9 cellular contexts compared by ENCODE assay signal in genomic region chr7:151123485-151124204, GRCh38. TPM values are rescaled to one million over a fixed set of nuclear protein-coding genes. Genes with fewer than 3 reads are reported as not detected.
DNase-seq lines count a peak whose midpoint lies in the region; ATAC-seq and TF ChIP-seq lines count a peak whose summit lies in the region.
"Had no signal": no experiment of that assay in that cellular context is flagged by ENCODE, and none has a peak within 500 bp of the region (broad histone marks: within the 10 kb centered on the region; RNA-seq: fewer than 3 reads in every experiment).

No MANE protein-coding gene starts in this region.

- H3K4me1 Mint-ChIP-seq in Caco-2 (ENCODE audit: low read depth, unreplicated experiment) = no peaks in the 10 kb centered on the region
- H3K4me1 Mint-ChIP-seq in natural killer cell treated with Interleukin-12 subunit alpha and Interleukin-12 subunit beta and Interleukin-15 and Interleukin-18, amount 100 ng/mL, for 72 hours (ENCODE audit: low read depth in 2 of 2) = peaks cover 4 to 5% of the 10 kb centered on the region in 2 donors

- H3K9ac ChIP-seq in OCI-LY3 (ENCODE audit: low read length) = no peak overlapping the region

- H3K4me3 Mint-ChIP-seq in Caco-2 (ENCODE audit: unreplicated experiment) = no peak overlapping the region
- no peak overlapping the region for H3K4me3 Mint-ChIP-seq in natural killer cell treated with Interleukin-12 subunit alpha and Interleukin-12 subunit beta and Interleukin-15 and Interleukin-18, amount 100 ng/mL, for 72 hours

- ATAC-seq in GM21423 (IDR thresholded peaks at IDR 0.05; ENCODE audit: unreplicated experiment) (peak; percentile 72), esophagus mucosa (peak; percentile 90)
- peak; percentile 81 to 84 for ATAC-seq in natural killer cell treated with Interleukin-12 subunit alpha and Interleukin-12 subunit beta and Interleukin-15 and Interleukin-18, amount 100 ng/mL, for 72 hours

- DNase-seq in Caco-2 (peak; percentile 86 to 91), HuH-7.5 (ENCODE audit: low spot score) (peak; percentile 99), activated T-cell treated with anti-CD3 and anti-CD28 coated beads for 24 hours (ENCODE audit: low read depth) (peak; percentile 77)
- DNase-seq in natural killer cell treated with Interleukin-12 subunit alpha and Interleukin-12 subunit beta and Interleukin-15 and Interleukin-18, amount 100 ng/mL, for 72 hours (ENCODE audit: low spot score) = peak; percentile 83
- DNase-seq in stimulated activated naive CD4-positive, alpha-beta T cell (lab: John Stamatoyannopoulos, UW) = peak; percentile 56 to 89 (median 74)

- H3K27ac Mint-ChIP-seq in Caco-2 (ENCODE audit: unreplicated experiment) = peak overlapping the region; percentile 3
- no peak overlapping the region for H3K27ac Mint-ChIP-seq in natural killer cell treated with Interleukin-12 subunit alpha and Interleukin-12 subunit beta and Interleukin-15 and Interleukin-18, amount 100 ng/mL, for 72 hours

- peak; percentile 97 to 99 for TF ChIP-seq CTCF in Caco-2 (IDR thresholded peaks at IDR 0.05; ENCODE audit: insufficient read depth in 1 of 2, low read depth in 1 of 2, low read length in 1 of 2, severe bottlenecking in 1 of 2, unreplicated experiment in 1 of 2)
- peak; percentile 98 for TF ChIP-seq CTCF in OCI-LY3 (IDR thresholded peaks at IDR 0.05; ENCODE audit: low read depth, low read length)

- H3K9me3 ChIP-seq in Caco-2 = no peaks in the 10 kb centered on the region
- H3K9me3 ChIP-seq in OCI-LY3 (ENCODE audit: insufficient read depth, low read length) = no peaks in the 10 kb centered on the region

- H3K4me1 ChIP-seq in Caco-2 (no peaks in the 10 kb centered on the region), OCI-LY3 (ENCODE audit: low read length) (no peaks in the 10 kb centered on the region)

- no peaks in the 10 kb centered on the region for H3K79me2 ChIP-seq in OCI-LY3 (ENCODE audit: low read length)

- peaks cover 41% of the 10 kb centered on the region for H3K36me3 Mint-ChIP-seq in Caco-2 (ENCODE audit: insufficient read depth, unreplicated experiment)
- H3K36me3 Mint-ChIP-seq in natural killer cell treated with Interleukin-12 subunit alpha and Interleukin-12 subunit beta and Interleukin-15 and Interleukin-18, amount 100 ng/mL, for 72 hours = no peaks in the 10 kb centered on the region

- POLR2A ChIA-PET in Caco-2 (lab: Charles Lee) = no interaction called here

- BruUV-seq in Caco-2 (replicated peaks; lab: Mats Ljungman, UMichigan) = no TSS peak

- H3K4me3 ChIP-seq in Caco-2 (ENCODE audit: low read depth, low read length) (no peak overlapping the region), OCI-LY3 (ENCODE audit: low read length) (no peak overlapping the region)

- H3K27me3 ChIP-seq in Caco-2 (replicated peaks; ENCODE audit: control insufficient read depth, insufficient read depth, low read length) (no peaks in the 10 kb centered on the region), OCI-LY3 (ENCODE audit: low read depth, low read length) (no peaks in the 10 kb centered on the region)

- peaks cover 11% of the 10 kb centered on the region for H4K20me1 ChIP-seq in OCI-LY3 (ENCODE audit: insufficient read depth, low read length)

- CTCF ChIA-PET in Caco-2 (lab: Charles Lee) = interaction anchor here (0.5 to 1.5 kb wide), 29 partner anchors 9 to 368 kb away, joined by 3 to 14 read pairs (median 4); partner anchors contain the start of genes ABCB8, ABCF2, AGAP3 and CDK5

- H3K36me3 ChIP-seq in Caco-2 (ENCODE audit: control insufficient read depth, insufficient read depth, low read length) (peaks cover 6% of the 10 kb centered on the region), OCI-LY3 (replicated peaks; ENCODE audit: low read depth, low read length) (no peaks in the 10 kb centered on the region)

- H3K27me3 Mint-ChIP-seq in Caco-2 (ENCODE audit: insufficient read depth, unreplicated experiment) = no peaks in the 10 kb centered on the region
- H3K27me3 Mint-ChIP-seq in natural killer cell treated with Interleukin-12 subunit alpha and Interleukin-12 subunit beta and Interleukin-15 and Interleukin-18, amount 100 ng/mL, for 72 hours = no peaks in the 10 kb centered on the region

- H3K4me2 ChIP-seq in OCI-LY3 (ENCODE audit: low read length) = no peak overlapping the region

- no peak overlapping the region for H3K27ac ChIP-seq in OCI-LY3 (ENCODE audit: low read length)

- no peaks in the 10 kb centered on the region for H3K9me3 Mint-ChIP-seq in Caco-2 (ENCODE audit: unreplicated experiment)
- no peaks in the 10 kb centered on the region for H3K9me3 Mint-ChIP-seq in natural killer cell treated with Interleukin-12 subunit alpha and Interleukin-12 subunit beta and Interleukin-15 and Interleukin-18, amount 100 ng/mL, for 72 hours

- no peak overlapping the region for H2AFZ ChIP-seq in OCI-LY3 (ENCODE audit: low read depth, low read length)

- intact Hi-C loops in Caco-2 (cut with micrococcal nuclease; ENCODE audit: unreplicated experiment) = loop anchor here (1.0 kb wide), 3 partner anchors 45 to 180 kb away; no protein-coding TSS in a partner anchor

RNA-seq across cellular contexts. Expression of gene AGAP3, which starts 37.4 kb away (rescaled TPM):
- total RNA-seq in Caco-2 (2022) = 70.2 and 76.6 TPM in 2 replicates
- total RNA-seq in esophagus mucosa = 76.1 TPM
- 100 to 1,000 TPM in 1 of 2 donors, 10 to 100 TPM in 1; 28.4 to 101 TPM for total RNA-seq in natural killer cell treated with Interleukin-12 subunit alpha and Interleukin-12 subunit beta and Interleukin-15 and Interleukin-18, amount 100 ng/mL, for 72 hours

RNA-seq across cellular contexts. Expression of gene TMUB1, which starts 40.4 kb away (rescaled TPM):
- total RNA-seq in Caco-2 (2022) (68.1 and 75.0 TPM in 2 replicates), esophagus mucosa (23.2 TPM)
- total RNA-seq in natural killer cell treated with Interleukin-12 subunit alpha and Interleukin-12 subunit beta and Interleukin-15 and Interleukin-18, amount 100 ng/mL, for 72 hours = 10 to 100 TPM; 65.5 to 73.1 TPM

RNA-seq across cellular contexts. Expression of gene FASTK, which starts 43.0 kb away (rescaled TPM):
- total RNA-seq in Caco-2 (2022) (114 and 119 TPM in 2 replicates), esophagus mucosa (55.5 TPM)
- 100 to 1,000 TPM in 1 of 2 donors, 10 to 100 TPM in 1; 84.4 to 131 TPM for total RNA-seq in natural killer cell treated with Interleukin-12 subunit alpha and Interleukin-12 subunit beta and Interleukin-15 and Interleukin-18, amount 100 ng/mL, for 72 hours

RNA-seq across cellular contexts. Expression of gene GBX1, which starts 43.8 kb away (rescaled TPM):
- total RNA-seq in Caco-2 (2022) = not detected in 2 replicates
- total RNA-seq in esophagus mucosa = not detected
- not detected for total RNA-seq in natural killer cell treated with Interleukin-12 subunit alpha and Interleukin-12 subunit beta and Interleukin-15 and Interleukin-18, amount 100 ng/mL, for 72 hours
- total RNA-seq: activated CD8-positive, alpha-beta memory T cell treated with anti-CD3 and anti-CD28 coated beads for 36 hours had no signal
